ENCODE assay signal across 13 cellular contexts in genomic region chr10:7027913-7028808, GRCh38.
DNase-seq lines count a peak whose midpoint lies in the region; ATAC-seq, FAIRE-seq and TF ChIP-seq lines count a peak whose summit lies in the region.
"Had no signal": no experiment of that assay in that cellular context is flagged by ENCODE, and none has a peak within 500 bp of the region (broad histone marks: within the 10 kb centered on the region; RNA-seq: fewer than 3 reads in every experiment).

No MANE protein-coding gene starts in this region.

- no peak overlapping the region for H2BK15ac ChIP-seq in H1 (ENCODE audit: low read length)

- no peak overlapping the region for H4K8ac ChIP-seq in H1 (ENCODE audit: extremely low read depth, insufficient read depth, low read length)

- H2BK120ac ChIP-seq in H1 (replicated peaks; ENCODE audit: low read depth, low read length), result no peak overlapping the region

- no peak overlapping the region for H4K91ac ChIP-seq in H1 (replicated peaks; ENCODE audit: insufficient read length, low read length)

- no peak for TF ChIP-seq EP300 in H1 (IDR thresholded peaks at IDR 0.05; ENCODE audit: borderline replicate concordance in 1 of 2, low read depth in 2 of 2, low read length in 2 of 2)

- no peak for ATAC-seq in GM21619 (IDR thresholded peaks at IDR 0.05; ENCODE audit: unreplicated experiment)
- ATAC-seq: HepG2 had no signal

- no peak overlapping the region for H3K27ac Mint-ChIP-seq in MCF 10A (ENCODE audit: low read depth, unreplicated experiment)
- peak overlapping the region; percentile 79 for H3K27ac Mint-ChIP-seq in stimulated activated naive CD8-positive, alpha-beta T cell treated with anti-CD3 and anti-CD28 coated beads, Interleukin-15, Interleukin-2, amounts not matched to agents 100 ng/mL and 50 ng/mL, for 24 hours

- no peak overlapping the region for H3K4me2 ChIP-seq in H1 (ENCODE audit: insufficient read depth in 1 of 2, low read depth in 2 of 2, low read length in 2 of 2)

- TF ChIP-seq POLR2A in breast epithelium (IDR thresholded peaks at IDR 0.05) (no peak), H1 (IDR thresholded peaks at IDR 0.05; ENCODE audit: control extremely low read depth in 1 of 2, low read depth in 2 of 2, low read length in 2 of 2) (no peak)

- peaks cover 9% of the 10 kb centered on the region for H3K4me1 Mint-ChIP-seq in MCF 10A (ENCODE audit: insufficient read depth, unreplicated experiment)
- H3K4me1 Mint-ChIP-seq in stimulated activated naive CD8-positive, alpha-beta T cell treated with anti-CD3 and anti-CD28 coated beads, Interleukin-15, Interleukin-2, amounts not matched to agents 100 ng/mL and 50 ng/mL, for 24 hours (ENCODE audit: low read depth), result peaks cover 54% of the 10 kb centered on the region

- POLR2A ChIA-PET in MCF 10A (lab: Yijun Ruan, JAX), result no interaction called here
- POLR2A ChIA-PET in H1 (lab: Charles Lee; ENCODE audit: partially characterized antibody), result no interaction called here

- no peak overlapping the region for H3K18ac ChIP-seq in H1 (ENCODE audit: extremely low read depth, low read length)

- TF ChIP-seq RAD21 in H1 (IDR thresholded peaks at IDR 0.05 in 1 of 2, conservative IDR thresholded peaks at IDR 0.05 in 1 of 2; ENCODE audit: low read depth in 2 of 2, low read length in 2 of 2), result no peak

- no peak for TF ChIP-seq CTCF in MCF 10A (IDR thresholded peaks at IDR 0.05; ENCODE audit: unreplicated experiment)
- TF ChIP-seq CTCF in breast epithelium (IDR thresholded peaks at IDR 0.05), result no peak
- no peak for TF ChIP-seq CTCF in H1 (IDR thresholded peaks at IDR 0.05; ENCODE audit: control extremely low read depth in 1 of 3, insufficient read depth in 1 of 3, low read depth in 1 of 3, low read length in 3 of 3)

- no peaks in the 10 kb centered on the region for H3K79me2 ChIP-seq in H1 (ENCODE audit: control insufficient read depth in 1 of 2, insufficient read depth in 2 of 2, low read length in 2 of 2)

- H3K9ac ChIP-seq in H1 (replicated peaks in 1 of 4; ENCODE audit: extremely low read depth in 1 of 4, low read depth in 3 of 4, low read length in 3 of 4), result no peak overlapping the region

- H3K9me3 ChIP-seq in breast epithelium (no peaks in the 10 kb centered on the region), H1 (ENCODE audit: insufficient read depth in 2 of 2, low read depth in 1 of 2, low read length in 1 of 2) (no peaks in the 10 kb centered on the region)
- H3K9me3 ChIP-seq: BE2C, colonic mucosa had no signal

- WGBS in H1 (ENCODE audit: extremely low coverage in 1 of 2, insufficient coverage in 1 of 2, insufficient read length in 1 of 2, insufficient replicate concordance in 2 of 2, low coverage in 1 of 2, low lambda C conversion rate in 2 of 2, missing lambda C conversion rate in 1 of 2), 2 experiments, result 83% methylated on average over 7 of the region's 7 CpGs; no CpG with 5 or more reads in 1 of the 2 experiments

- H3K23me2 ChIP-seq in H1 (ENCODE audit: low read depth, low read length), result no peaks in the 10 kb centered on the region

- DNase-seq in MCF 10A (ENCODE audit: unreplicated experiment) (peak; percentile 55), breast epithelium (ENCODE audit: low spot score in 2 of 2) (no peak), OCI-M1 (lab: John Stamatoyannopoulos, UW) (peak; percentile 90), H1 (ENCODE audit: low read depth in 1 of 2, low spot score in 2 of 2) (no peak), NCI-H1417 treated with DMSO at 0.1 percent for 48 hours (lab: John Stamatoyannopoulos, UW) (no peak), NCI-H2029 treated with DMSO at 0.1 percent for 48 hours (lab: John Stamatoyannopoulos, UW) (no peak)
- DNase-seq: BE2C; colonic mucosa; stimulated activated naive CD4-positive, alpha-beta T cell had no signal

- H3K4me3 Mint-ChIP-seq in MCF 10A (ENCODE audit: unreplicated experiment), result no peak overlapping the region
- H3K4me3 Mint-ChIP-seq in stimulated activated naive CD8-positive, alpha-beta T cell treated with anti-CD3 and anti-CD28 coated beads, Interleukin-15, Interleukin-2, amounts not matched to agents 100 ng/mL and 50 ng/mL, for 24 hours, result no peak overlapping the region

- CTCF ChIA-PET in MCF 10A (lab: Yijun Ruan, JAX) (interaction anchor here (0.6 to 1.0 kb wide), 2 partner anchors 9 to 10 kb away, joined by 4 to 5 read pairs; no protein-coding TSS in a partner anchor), H1 (lab: Charles Lee; ENCODE audit: partially characterized antibody) (interaction anchor here (0.8 to 1.4 kb wide), 7 partner anchors 8 to 358 kb away, joined by 3 to 6 read pairs (median 3); no protein-coding TSS in a partner anchor)

- FAIRE-seq in H1 (lab: Jason Lieb, UNC), result no peak
- FAIRE-seq: HepG2 had no signal

- H3K4me1 ChIP-seq in breast epithelium (no peaks in the 10 kb centered on the region), H1 (replicated peaks in 1 of 4; ENCODE audit: control insufficient read depth in 3 of 4, insufficient read depth in 4 of 4, low read length in 3 of 4) (no peaks in the 10 kb centered on the region)
- H3K4me1 ChIP-seq: BE2C, colonic mucosa had no signal

- H3K36me3 ChIP-seq in breast epithelium (no peaks in the 10 kb centered on the region), H1 (ENCODE audit: control insufficient read depth in 2 of 4, insufficient read depth in 4 of 4, low read length in 3 of 4) (no peaks in the 10 kb centered on the region)
- H3K36me3 ChIP-seq: BE2C, colonic mucosa had no signal

- peaks cover 3% of the 10 kb centered on the region for H3K9me3 Mint-ChIP-seq in MCF 10A (ENCODE audit: unreplicated experiment)
- H3K9me3 Mint-ChIP-seq in stimulated activated naive CD8-positive, alpha-beta T cell treated with anti-CD3 and anti-CD28 coated beads, Interleukin-15, Interleukin-2, amounts not matched to agents 100 ng/mL and 50 ng/mL, for 24 hours, result peaks cover 33% of the 10 kb centered on the region

- no peak overlapping the region for H3K4ac ChIP-seq in H1 (replicated peaks; ENCODE audit: insufficient read length, low read depth, low read length)

- H4K5ac ChIP-seq in H1 (ENCODE audit: insufficient read length, low read depth, low read length), result no peak overlapping the region

- H3K79me1 ChIP-seq in H1 (ENCODE audit: low read depth, low read length), result no peaks in the 10 kb centered on the region

- H3K27ac ChIP-seq in breast epithelium (no peak overlapping the region), H1 (ENCODE audit: low read depth, low read length) (no peak overlapping the region)
- H3K27ac ChIP-seq: colonic mucosa, SK-N-MC had no signal

- H3K23ac ChIP-seq in H1 (ENCODE audit: insufficient read length), result no peak overlapping the region

- no peak overlapping the region for H3K56ac ChIP-seq in H1 (replicated peaks; ENCODE audit: insufficient read length, low read depth, low read length)

- H4K20me1 ChIP-seq in H1 (replicated peaks in 1 of 2; ENCODE audit: control insufficient read depth in 1 of 2, insufficient read depth in 2 of 2, low read length in 2 of 2), result no peaks in the 10 kb centered on the region

- no peak overlapping the region for H2AK5ac ChIP-seq in H1 (ENCODE audit: low read depth, low read length)

- H2BK5ac ChIP-seq in H1 (ENCODE audit: low read depth, low read length), result no peak overlapping the region

- H3K4me3 ChIP-seq in breast epithelium, result no peak overlapping the region
- no peak overlapping the region for H3K4me3 ChIP-seq in H1 (ENCODE audit: extremely low read depth in 1 of 4, insufficient read depth in 2 of 4, low read depth in 3 of 4, low read length in 4 of 4)
- H3K4me3 ChIP-seq: colonic mucosa, SK-N-MC had no signal

- H2BK12ac ChIP-seq in H1 (ENCODE audit: low read depth, low read length), result no peak overlapping the region

- peak overlapping the region; percentile 74; the same call in 1 of the 2 replicates for H2AFZ ChIP-seq in H1 (ENCODE audit: low read length)

- no peak overlapping the region for H2BK20ac ChIP-seq in H1 (ENCODE audit: low read length)

- BruUV-seq in MCF 10A (replicated peaks; lab: Mats Ljungman, UMichigan), result no TSS peak

- H3K14ac ChIP-seq in H1 (ENCODE audit: insufficient read length), result no peak overlapping the region

- intact Hi-C loops in MCF 10A (cut with micrococcal nuclease), result no loop called here
- intact Hi-C loops in breast epithelium (cut with DNase I; ENCODE audit: low total_unique reads), result no loop called here

- H3K36me3 Mint-ChIP-seq in MCF 10A (ENCODE audit: insufficient read depth, unreplicated experiment), result no peaks in the 10 kb centered on the region
- H3K36me3 Mint-ChIP-seq in stimulated activated naive CD8-positive, alpha-beta T cell treated with anti-CD3 and anti-CD28 coated beads, Interleukin-15, Interleukin-2, amounts not matched to agents 100 ng/mL and 50 ng/mL, for 24 hours (ENCODE audit: low read depth), result peaks cover 13% of the 10 kb centered on the region

- H3K27me3 ChIP-seq in breast epithelium (no peaks in the 10 kb centered on the region), H1 (replicated peaks in 1 of 4; ENCODE audit: control insufficient read depth in 3 of 4, extremely low read depth in 1 of 4, insufficient read depth in 3 of 4, low read length in 3 of 4) (no peaks in the 10 kb centered on the region)
- H3K27me3 ChIP-seq: BE2C, colonic mucosa had no signal

- H3K27me3 Mint-ChIP-seq in MCF 10A (ENCODE audit: insufficient read depth, unreplicated experiment), result no peaks in the 10 kb centered on the region
- no peaks in the 10 kb centered on the region for H3K27me3 Mint-ChIP-seq in stimulated activated naive CD8-positive, alpha-beta T cell treated with anti-CD3 and anti-CD28 coated beads, Interleukin-15, Interleukin-2, amounts not matched to agents 100 ng/mL and 50 ng/mL, for 24 hours

TF ChIP-seq in H1, 55 proteins besides CTCF, POLR2A, EP300 and RAD21:
- TF ChIP-seq CREB1 (IDR thresholded peaks at IDR 0.05) (no peak), TAF1 (IDR thresholded peaks at IDR 0.05; ENCODE audit: low read depth, low read length) (no peak), SP1 (IDR thresholded peaks at IDR 0.05; ENCODE audit: low read depth, low read length) (no peak), EGR1 (IDR thresholded peaks at IDR 0.05; ENCODE audit: borderline replicate concordance, low read depth, low read length) (no peak), SIRT6 (IDR thresholded peaks at IDR 0.05; ENCODE audit: low read length) (no peak), FOSL1 (IDR thresholded peaks at IDR 0.05; ENCODE audit: insufficient read depth, low read depth, low read length) (no peak)
TF ChIP-seq in H1: peak in this region for 0.

Comparison
In these comparisons a context has a peak if more than half of its experiments do, and no peak if none do; other contexts are left out.
1. DNase-seq: peak in MCF 10A (single experiment) and OCI-M1 (single experiment); none in breast epithelium (0 of 2), H1 (0 of 2), NCI-H1417 treated with DMSO at 0.1 percent for 48 hours (single experiment) and NCI-H2029 treated with DMSO at 0.1 percent for 48 hours (single experiment).